ENCODE assay signal across 11 cellular contexts in the genomic region with DNA sequence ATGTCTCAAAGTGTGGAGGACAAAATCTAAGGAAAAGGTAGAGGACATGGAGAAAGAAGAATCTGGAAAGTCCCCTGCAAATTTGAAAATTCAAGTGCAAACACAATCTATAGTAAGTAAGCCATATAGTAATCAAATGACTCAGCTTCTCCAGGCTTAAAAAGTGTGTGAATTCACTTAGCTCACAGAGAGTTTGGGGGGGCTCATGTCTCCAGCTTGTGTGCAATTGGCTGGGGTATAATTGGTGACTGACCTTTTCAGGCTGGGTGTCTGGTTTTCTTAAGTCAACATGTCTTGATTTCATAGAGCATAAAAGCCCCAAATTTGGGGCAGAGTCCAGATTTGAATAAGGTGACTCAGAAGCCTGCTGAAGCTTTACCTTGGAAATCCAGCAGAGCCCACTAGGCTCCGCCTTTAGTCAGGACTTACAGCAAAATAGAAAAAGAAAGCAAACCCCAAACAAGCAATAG.
A peak's percentile ranks its signal among the peaks of the same experiment; 100 is the strongest.
DNase-seq lines count a peak whose midpoint lies in the region; ATAC-seq, FAIRE-seq and TF ChIP-seq lines count a peak whose summit lies in the region.
"Had no signal": no experiment of that assay in that cellular context is flagged by ENCODE, and none has a peak within 500 bp of the region (broad histone marks: within the 10 kb centered on the region; RNA-seq: fewer than 3 reads in every experiment).

No MANE protein-coding gene starts in this region.

- peak; percentile 67 for ATAC-seq in HG02885 (IDR thresholded peaks at IDR 0.05; ENCODE audit: poor library complexity, unreplicated experiment)

- no peak overlapping the region for H3K27ac ChIP-seq in coronary artery
- H3K27ac ChIP-seq: BLaER1, KMS-11 had no signal

- DNase-seq in stimulated activated CD4-positive, alpha-beta T cell treated with anti-CD3 and anti-CD28 coated beads, Interleukin-1b, Interleukin-23, amount 100 ng/mL, for 48 hours: peak; percentile 40
- DNase-seq in stimulated activated CD4-positive, alpha-beta T cell treated with anti-CD3 and anti-CD28 coated beads, Interleukin-4, amount 100 ng/mL, for 4 hours: no peak
- DNase-seq in astrocyte of the spinal cord (ENCODE audit: low read depth, low spot score): peak; percentile 76
- no peak for DNase-seq in coronary artery (ENCODE audit: low spot score)
- no peak for DNase-seq in urothelium cell line (ENCODE audit: low spot score)
- no peak for DNase-seq in COLO829 (ENCODE audit: low spot score)
- DNase-seq in NCI-H2029 treated with DMSO at 0.1 percent for 48 hours (lab: John Stamatoyannopoulos, UW): no peak
- DNase-seq: nucleus accumbens had no signal

- in situ Hi-C loops in astrocyte of the spinal cord (cut with HindIII; ENCODE audit: low sequenced_read_pairs): no loop called here

- no peak overlapping the region for H3K4me3 ChIP-seq in astrocyte of the spinal cord (ENCODE audit: low read depth, low read length)
- no peak overlapping the region for H3K4me3 ChIP-seq in coronary artery
- H3K4me3 ChIP-seq: BLaER1 had no signal

- no peak for TF ChIP-seq CTCF in astrocyte of the spinal cord (IDR thresholded peaks at IDR 0.05; ENCODE audit: low read depth, low read length)
- no peak for TF ChIP-seq CTCF in coronary artery (IDR thresholded peaks at IDR 0.05)

- FAIRE-seq in urothelium cell line (lab: Jason Lieb, UNC): no peak

Comparison
In these comparisons a context has a peak if more than half of its experiments do, and no peak if none do; other contexts are left out.
1. DNase-seq: peak in stimulated activated CD4-positive, alpha-beta T cell treated with anti-CD3 and anti-CD28 coated beads, Interleukin-1b, Interleukin-23, amount 100 ng/mL, for 48 hours (single experiment) and astrocyte of the spinal cord (single experiment); none in stimulated activated CD4-positive, alpha-beta T cell treated with anti-CD3 and anti-CD28 coated beads, Interleukin-4, amount 100 ng/mL, for 4 hours (0 of 2), coronary artery (single experiment), urothelium cell line (single experiment), COLO829 (single experiment) and NCI-H2029 treated with DMSO at 0.1 percent for 48 hours (single experiment).